1 cellular context compared by ENCODE assay signal in the genomic region with DNA sequence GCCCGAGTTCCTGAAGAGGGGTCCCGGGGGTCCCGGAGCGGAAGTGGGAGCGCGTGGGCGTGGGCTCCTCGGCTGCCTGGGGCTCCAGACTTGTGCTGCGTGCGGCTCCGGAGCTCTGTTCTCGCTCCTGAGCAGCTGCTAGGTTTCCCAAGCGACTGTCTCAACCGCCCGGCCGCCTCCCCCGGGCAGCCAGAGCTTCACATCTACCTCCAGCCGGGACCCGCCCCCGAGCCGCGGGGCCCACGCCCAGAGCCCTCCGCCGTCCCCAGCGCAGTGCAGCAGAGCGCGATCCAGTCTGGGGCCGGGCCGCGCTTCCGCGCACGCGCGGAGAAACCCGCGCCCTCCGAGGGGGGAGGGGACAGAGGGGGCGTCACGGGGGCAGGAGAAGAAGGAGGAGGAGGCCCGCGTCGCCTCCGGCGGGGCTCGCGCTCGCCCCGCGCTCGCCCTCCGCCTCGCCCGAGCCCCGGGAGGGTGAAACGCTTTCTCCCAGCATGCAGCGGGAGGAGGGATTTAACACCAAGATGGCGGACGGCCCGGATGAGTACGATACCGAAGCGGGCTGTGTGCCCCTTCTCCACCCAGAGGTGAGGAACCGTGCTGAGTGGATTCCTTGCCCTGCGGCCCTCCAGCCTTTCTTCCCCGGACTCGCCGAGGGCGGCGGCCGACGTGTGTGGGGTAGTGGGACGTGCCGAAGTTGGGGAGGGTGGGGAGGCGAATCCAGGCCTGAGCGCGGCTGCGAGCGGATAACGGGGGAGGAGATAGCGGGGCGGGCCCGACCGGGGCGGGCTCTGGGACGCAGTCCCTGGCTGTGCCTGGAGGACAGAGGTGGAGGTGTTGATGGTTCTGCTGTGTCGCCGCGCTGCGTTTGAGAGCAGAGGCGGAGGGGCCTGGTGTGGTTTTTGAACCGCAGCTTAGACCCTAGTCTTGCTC.
TF ChIP-seq lines count a peak whose summit lies in the region.

A gene with protein sequence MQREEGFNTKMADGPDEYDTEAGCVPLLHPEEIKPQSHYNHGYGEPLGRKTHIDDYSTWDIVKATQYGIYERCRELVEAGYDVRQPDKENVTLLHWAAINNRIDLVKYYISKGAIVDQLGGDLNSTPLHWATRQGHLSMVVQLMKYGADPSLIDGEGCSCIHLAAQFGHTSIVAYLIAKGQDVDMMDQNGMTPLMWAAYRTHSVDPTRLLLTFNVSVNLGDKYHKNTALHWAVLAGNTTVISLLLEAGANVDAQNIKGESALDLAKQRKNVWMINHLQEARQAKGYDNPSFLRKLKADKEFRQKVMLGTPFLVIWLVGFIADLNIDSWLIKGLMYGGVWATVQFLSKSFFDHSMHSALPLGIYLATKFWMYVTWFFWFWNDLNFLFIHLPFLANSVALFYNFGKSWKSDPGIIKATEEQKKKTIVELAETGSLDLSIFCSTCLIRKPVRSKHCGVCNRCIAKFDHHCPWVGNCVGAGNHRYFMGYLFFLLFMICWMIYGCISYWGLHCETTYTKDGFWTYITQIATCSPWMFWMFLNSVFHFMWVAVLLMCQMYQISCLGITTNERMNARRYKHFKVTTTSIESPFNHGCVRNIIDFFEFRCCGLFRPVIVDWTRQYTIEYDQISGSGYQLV (plus strand): TSS at position 370 of the 930 bp plus-strand sequence. CDS start 122 bp downstream, at position 492.

TF ChIP-seq in WTC11, 78 proteins besides CTCF, POLR2A, EP300 and RAD21 (continued from another document):
- TF ChIP-seq, protein P1, sequence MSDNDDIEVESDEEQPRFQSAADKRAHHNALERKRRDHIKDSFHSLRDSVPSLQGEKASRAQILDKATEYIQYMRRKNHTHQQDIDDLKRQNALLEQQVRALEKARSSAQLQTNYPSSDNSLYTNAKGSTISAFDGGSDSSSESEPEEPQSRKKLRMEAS (CRISPR knock-in tag; IDR thresholded peaks at IDR 0.05) = peak; percentile 43; the same call in 1 of the 2 replicates
- no peak for TF ChIP-seq FOXJ3 (CRISPR knock-in tag; IDR thresholded peaks at IDR 0.05; ENCODE audit: borderline replicate concordance)
- TF ChIP-seq TEAD1 (CRISPR knock-in tag; IDR thresholded peaks at IDR 0.05) = 0 out of 2 replicates have a peak, but pooled peaks have one; percentile 30
- TF ChIP-seq, protein P2, sequence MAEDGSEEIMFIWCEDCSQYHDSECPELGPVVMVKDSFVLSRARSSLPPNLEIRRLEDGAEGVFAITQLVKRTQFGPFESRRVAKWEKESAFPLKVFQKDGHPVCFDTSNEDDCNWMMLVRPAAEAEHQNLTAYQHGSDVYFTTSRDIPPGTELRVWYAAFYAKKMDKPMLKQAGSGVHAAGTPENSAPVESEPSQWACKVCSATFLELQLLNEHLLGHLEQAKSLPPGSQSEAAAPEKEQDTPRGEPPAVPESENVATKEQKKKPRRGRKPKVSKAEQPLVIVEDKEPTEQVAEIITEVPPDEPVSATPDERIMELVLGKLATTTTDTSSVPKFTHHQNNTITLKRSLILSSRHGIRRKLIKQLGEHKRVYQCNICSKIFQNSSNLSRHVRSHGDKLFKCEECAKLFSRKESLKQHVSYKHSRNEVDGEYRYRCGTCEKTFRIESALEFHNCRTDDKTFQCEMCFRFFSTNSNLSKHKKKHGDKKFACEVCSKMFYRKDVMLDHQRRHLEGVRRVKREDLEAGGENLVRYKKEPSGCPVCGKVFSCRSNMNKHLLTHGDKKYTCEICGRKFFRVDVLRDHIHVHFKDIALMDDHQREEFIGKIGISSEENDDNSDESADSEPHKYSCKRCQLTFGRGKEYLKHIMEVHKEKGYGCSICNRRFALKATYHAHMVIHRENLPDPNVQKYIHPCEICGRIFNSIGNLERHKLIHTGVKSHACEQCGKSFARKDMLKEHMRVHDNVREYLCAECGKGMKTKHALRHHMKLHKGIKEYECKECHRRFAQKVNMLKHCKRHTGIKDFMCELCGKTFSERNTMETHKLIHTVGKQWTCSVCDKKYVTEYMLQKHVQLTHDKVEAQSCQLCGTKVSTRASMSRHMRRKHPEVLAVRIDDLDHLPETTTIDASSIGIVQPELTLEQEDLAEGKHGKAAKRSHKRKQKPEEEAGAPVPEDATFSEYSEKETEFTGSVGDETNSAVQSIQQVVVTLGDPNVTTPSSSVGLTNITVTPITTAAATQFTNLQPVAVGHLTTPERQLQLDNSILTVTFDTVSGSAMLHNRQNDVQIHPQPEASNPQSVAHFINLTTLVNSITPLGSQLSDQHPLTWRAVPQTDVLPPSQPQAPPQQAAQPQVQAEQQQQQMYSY (CRISPR knock-in tag; IDR thresholded peaks at IDR 0.05) = no peak
- TF ChIP-seq, protein P3, sequence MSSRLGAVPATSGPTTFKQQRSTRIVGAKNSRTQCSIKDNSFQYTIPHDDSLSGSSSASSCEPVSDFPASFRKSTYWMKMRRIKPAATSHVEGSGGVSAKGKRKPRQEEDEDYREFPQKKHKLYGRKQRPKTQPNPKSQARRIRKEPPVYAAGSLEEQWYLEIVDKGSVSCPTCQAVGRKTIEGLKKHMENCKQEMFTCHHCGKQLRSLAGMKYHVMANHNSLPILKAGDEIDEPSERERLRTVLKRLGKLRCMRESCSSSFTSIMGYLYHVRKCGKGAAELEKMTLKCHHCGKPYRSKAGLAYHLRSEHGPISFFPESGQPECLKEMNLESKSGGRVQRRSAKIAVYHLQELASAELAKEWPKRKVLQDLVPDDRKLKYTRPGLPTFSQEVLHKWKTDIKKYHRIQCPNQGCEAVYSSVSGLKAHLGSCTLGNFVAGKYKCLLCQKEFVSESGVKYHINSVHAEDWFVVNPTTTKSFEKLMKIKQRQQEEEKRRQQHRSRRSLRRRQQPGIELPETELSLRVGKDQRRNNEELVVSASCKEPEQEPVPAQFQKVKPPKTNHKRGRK (CRISPR knock-in tag; IDR thresholded peaks at IDR 0.05; ENCODE audit: borderline replicate concordance) = no peak
- TF ChIP-seq, protein P4, sequence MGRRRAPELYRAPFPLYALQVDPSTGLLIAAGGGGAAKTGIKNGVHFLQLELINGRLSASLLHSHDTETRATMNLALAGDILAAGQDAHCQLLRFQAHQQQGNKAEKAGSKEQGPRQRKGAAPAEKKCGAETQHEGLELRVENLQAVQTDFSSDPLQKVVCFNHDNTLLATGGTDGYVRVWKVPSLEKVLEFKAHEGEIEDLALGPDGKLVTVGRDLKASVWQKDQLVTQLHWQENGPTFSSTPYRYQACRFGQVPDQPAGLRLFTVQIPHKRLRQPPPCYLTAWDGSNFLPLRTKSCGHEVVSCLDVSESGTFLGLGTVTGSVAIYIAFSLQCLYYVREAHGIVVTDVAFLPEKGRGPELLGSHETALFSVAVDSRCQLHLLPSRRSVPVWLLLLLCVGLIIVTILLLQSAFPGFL (CRISPR knock-in tag; IDR thresholded peaks at IDR 0.05; ENCODE audit: borderline replicate concordance) = no peak
- TF ChIP-seq RELA (CRISPR knock-in tag; IDR thresholded peaks at IDR 0.05; ENCODE audit: borderline replicate concordance) = peak; percentile 39; the same call in 1 of the 2 replicates
- TF ChIP-seq ZNF416 (CRISPR knock-in tag; IDR thresholded peaks at IDR 0.05) = 0 out of 2 replicates have a peak, but pooled peaks have one; percentile 47
- TF ChIP-seq FOXP1 (CRISPR knock-in tag; IDR thresholded peaks at IDR 0.05; ENCODE audit: borderline replicate concordance) = peak; percentile 69; the same call in 1 of the 2 replicates
- no peak for TF ChIP-seq OVOL2 (CRISPR knock-in tag; IDR thresholded peaks at IDR 0.05; ENCODE audit: borderline replicate concordance)
- TF ChIP-seq, protein P5, sequence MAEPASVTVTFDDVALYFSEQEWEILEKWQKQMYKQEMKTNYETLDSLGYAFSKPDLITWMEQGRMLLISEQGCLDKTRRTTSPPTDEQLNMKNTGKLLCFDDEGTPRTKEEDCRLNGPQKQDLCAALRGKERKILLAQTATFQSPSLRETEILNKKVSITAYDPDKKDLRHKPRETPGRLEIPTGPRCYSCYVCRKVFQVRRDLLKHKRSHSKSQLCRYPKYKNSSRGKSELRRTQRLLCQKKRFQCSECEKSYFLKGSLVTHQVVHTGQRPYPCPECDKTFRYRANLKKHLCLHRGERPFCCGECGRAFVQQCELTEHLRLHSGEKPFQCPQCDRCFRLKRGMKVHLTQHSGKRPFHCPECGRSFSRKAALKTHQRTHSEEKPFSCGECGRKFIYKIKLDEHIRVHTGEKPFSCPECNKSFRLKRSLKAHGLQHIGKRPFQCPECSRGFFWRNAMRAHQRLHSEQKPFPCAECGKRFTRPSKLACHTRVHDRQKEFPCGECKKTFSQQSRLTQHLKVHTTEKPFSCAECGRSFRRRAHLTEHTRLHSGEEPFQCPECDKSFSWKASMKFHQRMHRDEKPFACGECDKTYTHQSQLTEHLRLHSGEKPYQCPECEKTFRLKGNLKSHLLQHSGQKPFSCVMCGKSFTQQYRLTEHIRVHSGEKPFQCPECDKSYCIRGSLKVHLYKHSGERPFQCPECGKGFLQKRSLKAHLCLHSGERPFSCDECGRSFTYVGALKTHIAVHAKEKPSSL (CRISPR knock-in tag; conservative IDR thresholded peaks at IDR 0.05) = no peak
- TF ChIP-seq ELF4 (CRISPR knock-in tag; IDR thresholded peaks at IDR 0.05; ENCODE audit: low read depth) = no peak
- TF ChIP-seq MYBL2 (CRISPR knock-in tag; IDR thresholded peaks at IDR 0.05) = no peak
- no peak for TF ChIP-seq IRF2 (CRISPR knock-in tag; IDR thresholded peaks at IDR 0.05; ENCODE audit: borderline replicate concordance, low read depth)
